ENCODE assay signal across 26 cellular contexts in the genomic region with DNA sequence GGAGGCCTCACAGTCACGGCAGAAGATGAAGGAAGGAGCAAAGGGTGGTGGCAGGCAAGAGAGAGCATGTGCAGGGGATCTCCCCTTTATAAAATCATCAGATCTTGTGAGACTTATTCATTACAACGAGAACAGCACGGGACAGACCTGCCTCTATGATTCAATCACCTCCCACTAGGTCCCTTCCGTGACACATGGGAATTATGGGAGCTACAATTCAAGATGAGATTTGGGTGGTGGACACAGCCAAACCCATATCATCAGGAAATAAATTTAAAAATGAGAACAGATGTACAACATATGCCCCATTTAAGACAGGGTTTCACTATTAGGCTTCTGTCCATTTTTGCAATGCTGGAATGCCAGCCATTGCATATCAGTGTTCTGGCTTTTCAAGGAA.
"Had no signal": no experiment of that assay in that cellular context is flagged by ENCODE, and none has a peak within 500 bp of the region (broad histone marks: within the 10 kb centered on the region; RNA-seq: fewer than 3 reads in every experiment).

No MANE protein-coding gene starts in this region.

- DNase-seq: activated CD4-positive, alpha-beta memory T cell treated with anti-CD3 and anti-CD28 coated beads for 36 hours; activated CD4-positive, alpha-beta T cell treated with anti-CD3 and anti-CD28 coated beads for 36 hours; activated CD4-positive, alpha-beta T cell treated with anti-CD3 and anti-CD28 coated beads, Interleukin-2, amount 10 ng/mL, durations not matched to agents 24 days and 14 days; activated CD4-positive, CD25-positive, alpha-beta regulatory T cell; activated CD4-positive, CD25-positive, alpha-beta regulatory T cell treated with anti-CD3 and anti-CD28 coated beads, Interleukin-2, amount 50 U/mL, for 72 hours; activated CD8-positive, alpha-beta memory T cell treated with anti-CD3 and anti-CD28 coated beads, Interleukin-2, amount 10 ng/mL, durations not matched to agents 7 days and 5 days; activated CD8-positive, alpha-beta memory T cell treated with anti-CD3 and anti-CD28 coated beads, Interleukin-2, amount 50 U/mL, for 4 hours; activated CD8-positive, alpha-beta T cell treated with anti-CD3 and anti-CD28 coated beads, Interleukin-2, amount 10 ng/mL, durations not matched to agents 7 days and 5 days; activated effector memory CD4-positive, alpha-beta T cell treated with anti-CD3 and anti-CD28 coated beads, Interleukin-2, amount 50 U/mL, for 16 hours; activated naive CD4-positive, alpha-beta T cell treated with anti-CD3 and anti-CD28 coated beads for 36 hours; activated naive CD8-positive, alpha-beta T cell treated with anti-CD3 and anti-CD28 coated beads for 36 hours; activated naive CD8-positive, alpha-beta T cell treated with anti-CD3 and anti-CD28 coated beads, Interleukin-2, amount 50 U/mL, for 24 hours; activated T-cell treated with anti-CD3 and anti-CD28 coated beads, Interleukin-2, amount 50 U/mL, for 1 hour; activated T-cell treated with anti-CD3 and anti-CD28 coated beads, Interleukin-2, amount 50 U/mL, for 48 hours; adrenal gland; amygdala; aorta; body of pancreas; caudate nucleus; cerebellar nuclear complex; dorsolateral prefrontal cortex; effector memory CD4-positive, alpha-beta T cell; endodermal cell; head of caudate nucleus; T-helper 2 cell had no signal

- H3K27me3 ChIP-seq: adrenal gland, body of pancreas, dorsolateral prefrontal cortex had no signal

- H3K27ac ChIP-seq: adrenal gland, body of pancreas, coronary artery, dorsolateral prefrontal cortex had no signal

- H3K36me3 ChIP-seq: adrenal gland had no signal

- H3K4me1 ChIP-seq: adrenal gland, body of pancreas had no signal

- H3K9me3 ChIP-seq: adrenal gland, body of pancreas had no signal

- H3K4me3 ChIP-seq: adrenal gland, body of pancreas, coronary artery, dorsolateral prefrontal cortex had no signal
